24 cellular contexts compared by ENCODE assay signal in the genomic region with DNA sequence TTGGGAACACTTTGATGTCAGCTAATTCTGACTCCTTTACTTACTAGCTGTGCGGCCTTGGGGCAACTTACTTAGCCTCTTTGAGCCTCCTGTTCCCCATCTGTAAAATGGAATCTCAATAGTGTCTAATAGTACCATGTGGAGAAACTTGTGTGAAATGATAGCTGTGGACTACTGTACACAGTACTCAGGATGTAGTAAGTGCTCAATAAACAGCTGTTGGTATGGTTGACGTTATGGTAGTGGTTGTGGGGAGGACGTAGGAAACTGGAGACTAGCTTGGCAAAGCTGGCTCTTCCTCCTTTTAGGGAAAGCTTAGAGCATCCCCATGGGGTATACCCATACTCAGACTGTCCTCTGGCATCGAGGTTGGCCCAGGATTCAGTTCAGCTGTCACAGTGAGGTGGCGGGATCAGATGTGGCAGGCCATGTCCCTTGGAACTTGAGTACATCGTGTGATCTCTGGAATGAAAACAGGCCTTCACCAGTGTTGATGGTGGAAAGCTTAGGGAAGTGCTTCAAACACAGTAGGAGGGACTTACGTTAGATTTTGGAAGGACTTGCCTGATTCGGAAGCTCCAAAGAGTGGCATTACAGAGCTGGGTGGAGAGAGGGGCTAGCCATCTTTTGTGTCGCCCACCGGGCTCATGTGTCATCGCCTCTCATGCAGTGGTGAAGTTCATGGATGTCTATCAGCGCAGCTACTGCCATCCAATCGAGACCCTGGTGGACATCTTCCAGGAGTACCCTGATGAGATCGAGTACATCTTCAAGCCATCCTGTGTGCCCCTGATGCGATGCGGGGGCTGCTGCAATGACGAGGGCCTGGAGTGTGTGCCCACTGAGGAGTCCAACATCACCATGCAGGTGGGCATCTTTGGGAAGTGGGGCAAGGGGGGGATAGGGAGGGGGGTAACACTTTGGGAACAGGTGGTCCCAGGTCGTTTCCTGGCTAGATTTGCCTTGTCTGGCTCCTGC. TPM values are rescaled to one million over a fixed set of nuclear protein-coding genes. Genes with fewer than 3 reads are reported as not detected.
DNase-seq lines count a peak whose midpoint lies in the region; ATAC-seq, FAIRE-seq and TF ChIP-seq lines count a peak whose summit lies in the region.
"Had no signal": no experiment of that assay in that cellular context is flagged by ENCODE, and none has a peak within 500 bp of the region (broad histone marks: within the 10 kb centered on the region; RNA-seq: fewer than 3 reads in every experiment).

No MANE protein-coding gene starts in this region.

- no peaks in the 10 kb centered on the region for H3K27me3 Mint-ChIP-seq in activated T-helper 2 cell treated with anti-CD3 and anti-CD28 coated beads, Interferon-gamma antibody, Interleukin-2, Interleukin-4, amounts not matched to agents 10 μg/mL and 5 μg/mL and 100 μg/mL, durations not matched to agents 14 hours and 24 hours and 36 hours (ENCODE audit: low read depth)
- H3K27me3 Mint-ChIP-seq in naive thymus-derived CD8-positive, alpha-beta T cell, result peaks cover 9 to 30% (median 10%) of the 10 kb centered on the region in 5 donors
- H3K27me3 Mint-ChIP-seq: stimulated activated naive CD8-positive, alpha-beta T cell treated with anti-CD3 and anti-CD28 coated beads, Interleukin-15, amount 100 ng/mL, for 72 hours had no signal

- H3K27me3 ChIP-seq in BLaER1 (no peaks in the 10 kb centered on the region), left ventricle myocardium inferior (ENCODE audit: low read depth) (no peaks in the 10 kb centered on the region)
- H3K27me3 ChIP-seq: upper lobe of right lung had no signal

- peaks cover 46% of the 10 kb centered on the region for H3K4me1 Mint-ChIP-seq in activated T-helper 2 cell treated with anti-CD3 and anti-CD28 coated beads, Interferon-gamma antibody, Interleukin-2, Interleukin-4, amounts not matched to agents 10 μg/mL and 5 μg/mL and 100 μg/mL, durations not matched to agents 14 hours and 24 hours and 36 hours (ENCODE audit: low read depth)
- H3K4me1 Mint-ChIP-seq in naive thymus-derived CD8-positive, alpha-beta T cell, result peaks cover 6 to 30% (median 14%) of the 10 kb centered on the region in 4 donors

- no peak for ATAC-seq in naive thymus-derived CD8-positive, alpha-beta T cell
- ATAC-seq: A549; PC-3; stimulated activated naive CD8-positive, alpha-beta T cell treated with anti-CD3 and anti-CD28 coated beads, Interleukin-15, amount 100 ng/mL, for 72 hours; upper lobe of right lung had no signal

- H3K36me3 ChIP-seq in BLaER1 (peaks cover 62% of the 10 kb centered on the region), left ventricle myocardium inferior (peaks cover 72% of the 10 kb centered on the region)

- H3K4me3 ChIP-seq in BLaER1, result no peak overlapping the region
- H3K4me3 ChIP-seq in left ventricle myocardium inferior, result peak overlapping the region; percentile 95
- H3K4me3 ChIP-seq: A549, upper lobe of right lung had no signal

- POLR2A ChIA-PET in naive thymus-derived CD8-positive, alpha-beta T cell (lab: Charles Lee), result no interaction called here

- H3K36me3 Mint-ChIP-seq in activated T-helper 2 cell treated with anti-CD3 and anti-CD28 coated beads, Interferon-gamma antibody, Interleukin-2, Interleukin-4, amounts not matched to agents 10 μg/mL and 5 μg/mL and 100 μg/mL, durations not matched to agents 14 hours and 24 hours and 36 hours (ENCODE audit: low read depth), result peaks cover 66% of the 10 kb centered on the region
- no peaks in the 10 kb centered on the region for H3K36me3 Mint-ChIP-seq in naive thymus-derived CD8-positive, alpha-beta T cell

- TF ChIP-seq CTCF in left ventricle myocardium inferior (IDR thresholded peaks at IDR 0.05; ENCODE audit: borderline replicate concordance), result no peak

- peak overlapping the region; percentile 12 for H3K27ac Mint-ChIP-seq in activated T-helper 2 cell treated with anti-CD3 and anti-CD28 coated beads, Interferon-gamma antibody, Interleukin-2, Interleukin-4, amounts not matched to agents 10 μg/mL and 5 μg/mL and 100 μg/mL, durations not matched to agents 14 hours and 24 hours and 36 hours
- peak overlapping the region in 1 of 10 donors; percentile 63 for H3K27ac Mint-ChIP-seq in naive thymus-derived CD8-positive, alpha-beta T cell
- H3K27ac Mint-ChIP-seq: activated naive CD8-positive, alpha-beta T cell; stimulated activated naive CD8-positive, alpha-beta T cell treated with anti-CD3 and anti-CD28 coated beads, Interleukin-15, amount 100 ng/mL, for 72 hours had no signal

- H3K4me3 Mint-ChIP-seq in activated T-helper 2 cell treated with anti-CD3 and anti-CD28 coated beads, Interferon-gamma antibody, Interleukin-2, Interleukin-4, amounts not matched to agents 10 μg/mL and 5 μg/mL and 100 μg/mL, durations not matched to agents 14 hours and 24 hours and 36 hours (ENCODE audit: low read depth), result no peak overlapping the region
- H3K4me3 Mint-ChIP-seq in naive thymus-derived CD8-positive, alpha-beta T cell, result no peak overlapping the region
- H3K4me3 Mint-ChIP-seq: activated naive CD8-positive, alpha-beta T cell; stimulated activated naive CD8-positive, alpha-beta T cell treated with anti-CD3 and anti-CD28 coated beads, Interleukin-15, amount 100 ng/mL, for 72 hours had no signal

- H4K20me1 ChIP-seq in BLaER1, result peaks cover 95% of the 10 kb centered on the region

- peaks cover 97% of the 10 kb centered on the region for H3K4me1 ChIP-seq in BLaER1
- peaks cover 100% of the 10 kb centered on the region for H3K4me1 ChIP-seq in left ventricle myocardium inferior

- H3K9me3 Mint-ChIP-seq in activated T-helper 2 cell treated with anti-CD3 and anti-CD28 coated beads, Interferon-gamma antibody, Interleukin-2, Interleukin-4, amounts not matched to agents 10 μg/mL and 5 μg/mL and 100 μg/mL, durations not matched to agents 14 hours and 24 hours and 36 hours, result no peaks in the 10 kb centered on the region
- no peaks in the 10 kb centered on the region for H3K9me3 Mint-ChIP-seq in naive thymus-derived CD8-positive, alpha-beta T cell
- H3K9me3 Mint-ChIP-seq: stimulated activated naive CD8-positive, alpha-beta T cell treated with anti-CD3 and anti-CD28 coated beads, Interleukin-15, amount 100 ng/mL, for 72 hours had no signal

- peak overlapping the region; percentile 97 for H3K4me2 ChIP-seq in BLaER1
- H3K4me2 ChIP-seq: A549 had no signal

- no peak for FAIRE-seq in H54 (lab: Jason Lieb, UNC)
- FAIRE-seq: A549, endothelial cell of umbilical vein, G401.6 had no signal

- H3K9ac ChIP-seq in BLaER1, result 0 out of 2 replicates have a peak overlapping the region, but pooled peaks have one; percentile 2

- no peak for TF ChIP-seq POLR2A in H54 (IDR thresholded peaks at IDR 0.05; ENCODE audit: low read depth, low read length)

- H3K9me3 ChIP-seq in BLaER1 (no peaks in the 10 kb centered on the region), left ventricle myocardium inferior (replicated peaks) (no peaks in the 10 kb centered on the region)
- H3K9me3 ChIP-seq: A549, upper lobe of right lung had no signal

- DNase-seq in activated T-helper 2 cell treated with anti-CD3 and anti-CD28 coated beads, Interferon-gamma antibody, Interleukin-2, Interleukin-4, amounts not matched to agents 10 μg/mL and 5 μg/mL and 100 μg/mL, durations not matched to agents 14 hours and 24 hours and 36 hours (ENCODE audit: low spot score), result no peak
- DNase-seq in left ventricle myocardium inferior (no peak), posterior vena cava (ENCODE audit: low spot score) (peak; percentile 51), NCI-H524 (lab: John Stamatoyannopoulos, UW) (no peak), mesenteric fat pad (ENCODE audit: low spot score) (no peak), H54 (ENCODE audit: insufficient read length, low spot score) (no peak)
- no peak for DNase-seq in naive thymus-derived CD8-positive, alpha-beta T cell
- DNase-seq: activated CD4-positive, CD25-positive, alpha-beta regulatory T cell treated with anti-CD3 and anti-CD28 coated beads, Interleukin-2, amount 50 U/mL, for 72 hours; C1 segment of cervical spinal cord; DMS 273 treated with DMSO at 0.1 percent for 48 hours; kidney glomerular epithelial cell; midbrain; MM.1S; NCI-H146; NCI-H2171 treated with DMSO at 0.1 percent for 48 hours; NCI-H774; PC-3; stimulated activated naive CD8-positive, alpha-beta T cell treated with anti-CD3 and anti-CD28 coated beads, Interleukin-15, amount 100 ng/mL, for 72 hours had no signal

- H3K27ac ChIP-seq in BLaER1, result peak overlapping the region; percentile 37; the same call in 1 of the 2 replicates
- peak overlapping the region; percentile 98 for H3K27ac ChIP-seq in left ventricle myocardium inferior (replicated peaks)
- H3K27ac ChIP-seq: upper lobe of right lung had no signal

- intact Hi-C loops in activated T-helper 2 cell treated with anti-CD3 and anti-CD28 coated beads, Interferon-gamma antibody, Interleukin-2, Interleukin-4, amounts not matched to agents 10 μg/mL and 5 μg/mL and 100 μg/mL, durations not matched to agents 14 hours and 24 hours and 36 hours (cut with micrococcal nuclease), result no loop called here
- intact Hi-C loops in left ventricle myocardium inferior (cut with micrococcal nuclease), result no loop called here
- intact Hi-C loops in posterior vena cava (cut with DNase I), result loop anchor here in 1 of 2 donors (10.0 kb wide), 1 partner anchor 178 kb away; no protein-coding TSS in a partner anchor

RNA-seq across cellular contexts. Expression of a gene that starts 7.1 kb away (rescaled TPM):
- 50.7 and 55.2 TPM in 2 replicates for total RNA-seq in activated T-helper 2 cell treated with anti-CD3 and anti-CD28 coated beads, Interferon-gamma antibody, Interleukin-2, Interleukin-4, amounts not matched to agents 10 μg/mL and 5 μg/mL and 100 μg/mL, durations not matched to agents 14 hours and 24 hours and 36 hours
- total RNA-seq in left ventricle myocardium inferior (359 TPM), posterior vena cava (10 to 100 TPM; 88.4 to 91.7 TPM), mesenteric fat pad (498 TPM)
- 1 to 10 TPM; 4.5 to 5.6 TPM for total RNA-seq in naive thymus-derived CD8-positive, alpha-beta T cell
- not detected for polyA plus RNA-seq in naive thymus-derived CD8-positive, alpha-beta T cell
